8 cellular contexts compared by ENCODE assay signal in the genomic region with DNA sequence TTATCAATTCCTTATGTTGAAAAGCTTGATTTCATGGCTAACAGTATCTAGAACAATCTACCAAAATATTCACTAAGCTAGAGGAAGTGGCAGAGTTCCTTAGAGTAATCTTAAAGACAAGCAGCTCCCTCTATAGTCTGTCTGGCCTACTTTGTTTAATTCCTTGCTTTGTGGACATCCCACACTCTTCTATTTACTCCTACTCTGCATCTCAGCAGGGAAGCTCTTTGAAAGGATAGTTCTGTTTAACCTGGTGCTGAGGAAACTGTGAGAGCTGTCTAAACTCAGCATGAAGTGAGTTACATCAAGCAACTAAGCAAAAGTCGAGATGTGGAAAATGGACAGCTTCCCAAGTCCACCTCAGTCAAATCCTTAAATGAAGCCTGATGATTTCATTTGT. TPM values are rescaled to one million over a fixed set of nuclear protein-coding genes. Genes with fewer than 3 reads are reported as not detected.
DNase-seq lines count a peak whose midpoint lies in the region; ATAC-seq and TF ChIP-seq lines count a peak whose summit lies in the region.

No MANE protein-coding gene starts in this region.

- H3K4me3 ChIP-seq in HEK293 (ENCODE audit: low read depth, low read length) = no peak overlapping the region
- H3K4me3 ChIP-seq in dorsolateral prefrontal cortex = peak overlapping the region in 4 of 59 donors; percentile 2 to 15 (median 9)

- H3K4me1 ChIP-seq in HEK293 (ENCODE audit: control insufficient read depth, insufficient read depth, low read length) = peaks cover 19% of the 10 kb centered on the region

- H3K27ac ChIP-seq in HEK293 (ENCODE audit: extremely low read depth, low read depth, low read length) (no peak overlapping the region), dorsolateral prefrontal cortex (peak overlapping the region in 7 of 59 donors; percentile 1 to 37 (median 10))

- POLR2A ChIA-PET in HEK293 (lab: Yijun Ruan, JAX) = interaction anchor here (0.8 to 2.2 kb wide), 5 partner anchors 70 to 220 kb away, joined by 3 to 17 read pairs (median 3); partner anchors contain the start of gene TRAF3IP2

- peak; percentile 31 for DNase-seq in NCI-H1092 treated with DMSO at 0.1 percent for 48 hours (lab: John Stamatoyannopoulos, UW)
- no peak for DNase-seq in NCI-H1092 (lab: John Stamatoyannopoulos, UW)
- peak; percentile 60 for DNase-seq in NCI-H82 treated with DMSO at 0.1 percent for 48 hours (lab: John Stamatoyannopoulos, UW; ENCODE audit: unreplicated experiment)
- DNase-seq in dorsolateral prefrontal cortex = no peak
- DNase-seq in nephron progenitor cell = no peak
- no peak for DNase-seq in ecto neural progenitor cell (ENCODE audit: low spot score)

- intact Hi-C loops in dorsolateral prefrontal cortex (cut with DNase I) = no loop called here

- no peaks in the 10 kb centered on the region for H3K36me3 ChIP-seq in HEK293 (ENCODE audit: control insufficient read depth in 2 of 2, insufficient read depth in 1 of 2, low read length in 2 of 2)

- H3K9me3 Mint-ChIP-seq in nephron progenitor cell = no peaks in the 10 kb centered on the region

- H3K4me1 Mint-ChIP-seq in nephron progenitor cell = peaks cover 47% of the 10 kb centered on the region

- H3K27ac Mint-ChIP-seq in nephron progenitor cell = no peak overlapping the region

- H3K36me3 Mint-ChIP-seq in nephron progenitor cell (ENCODE audit: low read depth) = no peaks in the 10 kb centered on the region

- TF ChIP-seq CTCF in HEK293 (tag by site-specific recombination; IDR thresholded peaks at IDR 0.05) (no peak), dorsolateral prefrontal cortex (IDR thresholded peaks at IDR 0.05 in 54 of 56, conservative IDR thresholded peaks at IDR 0.05 in 2 of 56; ENCODE audit: low read depth in 1 of 56, partially characterized antibody in 56 of 56) (peak in 47 of 56 donors; percentile 10 to 64 (median 42)), nephron progenitor cell (IDR thresholded peaks at IDR 0.05) (no peak)

- no peak for ATAC-seq in HG03135 (IDR thresholded peaks at IDR 0.05; ENCODE audit: unreplicated experiment)

- no peaks in the 10 kb centered on the region for H3K9me3 ChIP-seq in HEK293 (ENCODE audit: control insufficient read depth, insufficient read depth, low read depth, low read length)

- H3K27me3 Mint-ChIP-seq in nephron progenitor cell (ENCODE audit: low read depth, poor library complexity) = no peaks in the 10 kb centered on the region

- H3K4me3 Mint-ChIP-seq in nephron progenitor cell = peak overlapping the region; percentile 34

- CTCF ChIA-PET in HEK293 (lab: Yijun Ruan, JAX) = interaction anchor here (0.6 to 2.3 kb wide), 42 partner anchors 8 to 560 kb away, joined by 3 to 26 read pairs (median 4); partner anchors contain the start of gene TRAF3IP2

- H3K27me3 ChIP-seq in dorsolateral prefrontal cortex = no peaks in the 10 kb centered on the region

TF ChIP-seq in HEK293, 187 proteins besides CTCF, POLR2A, EP300 and RAD21 (continues in another document):
- TF ChIP-seq ZNF596 (tag by site-specific recombination; IDR thresholded peaks at IDR 0.05) (peak; percentile 58), ZIC2 (tag by site-specific recombination; IDR thresholded peaks at IDR 0.05) (peak; percentile 99), ZBTB17 (tag by site-specific recombination; IDR thresholded peaks at IDR 0.05) (peak; percentile 58; the same call in 1 of the 2 replicates), ZNF843 (tag by site-specific recombination; IDR thresholded peaks at IDR 0.05) (peak; percentile 83), ZNF473 (tag by site-specific recombination; IDR thresholded peaks at IDR 0.05) (no peak), HIC1 (tag by site-specific recombination; IDR thresholded peaks at IDR 0.05) (0 out of 2 replicates have a peak, but pooled peaks have one; percentile 24), KLF10 (tag by site-specific recombination; IDR thresholded peaks at IDR 0.05) (0 out of 2 replicates have a peak, but pooled peaks have one; percentile 20), ZNF561 (tag by site-specific recombination; IDR thresholded peaks at IDR 0.05; ENCODE audit: borderline replicate concordance) (peak; percentile 66), ZNF184 (tag by site-specific recombination; IDR thresholded peaks at IDR 0.05) (0 out of 2 replicates have a peak, but pooled peaks have one; percentile 22), ZNF747 (tag by site-specific recombination; IDR thresholded peaks at IDR 0.05) (no peak), TCF7L2 (IDR thresholded peaks at IDR 0.05; ENCODE audit: borderline replicate concordance, low read depth, low read length) (peak; percentile 59; the same call in 1 of the 2 replicates), EGR2 (tag by site-specific recombination; IDR thresholded peaks at IDR 0.05; ENCODE audit: low read depth) (peak; percentile 80), PRDM1 (tag by site-specific recombination; IDR thresholded peaks at IDR 0.05) (peak; percentile 75), OSR2 (tag by site-specific recombination; IDR thresholded peaks at IDR 0.05) (peak; percentile 73), HOXD13 (CRISPR knock-in tag; IDR thresholded peaks at IDR 0.05; ENCODE audit: borderline replicate concordance) (no peak), ZNF350 (tag by site-specific recombination; IDR thresholded peaks at IDR 0.05) (no peak), ZBTB8A (tag by site-specific recombination; IDR thresholded peaks at IDR 0.05) (no peak)
- TF ChIP-seq, protein P1, sequence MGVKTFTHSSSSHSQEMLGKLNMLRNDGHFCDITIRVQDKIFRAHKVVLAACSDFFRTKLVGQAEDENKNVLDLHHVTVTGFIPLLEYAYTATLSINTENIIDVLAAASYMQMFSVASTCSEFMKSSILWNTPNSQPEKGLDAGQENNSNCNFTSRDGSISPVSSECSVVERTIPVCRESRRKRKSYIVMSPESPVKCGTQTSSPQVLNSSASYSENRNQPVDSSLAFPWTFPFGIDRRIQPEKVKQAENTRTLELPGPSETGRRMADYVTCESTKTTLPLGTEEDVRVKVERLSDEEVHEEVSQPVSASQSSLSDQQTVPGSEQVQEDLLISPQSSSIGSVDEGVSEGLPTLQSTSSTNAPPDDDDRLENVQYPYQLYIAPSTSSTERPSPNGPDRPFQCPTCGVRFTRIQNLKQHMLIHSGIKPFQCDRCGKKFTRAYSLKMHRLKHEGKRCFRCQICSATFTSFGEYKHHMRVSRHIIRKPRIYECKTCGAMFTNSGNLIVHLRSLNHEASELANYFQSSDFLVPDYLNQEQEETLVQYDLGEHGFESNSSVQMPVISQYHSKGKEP (tag by site-specific recombination; IDR thresholded peaks at IDR 0.05) = peak; percentile 79
- TF ChIP-seq, protein P2, sequence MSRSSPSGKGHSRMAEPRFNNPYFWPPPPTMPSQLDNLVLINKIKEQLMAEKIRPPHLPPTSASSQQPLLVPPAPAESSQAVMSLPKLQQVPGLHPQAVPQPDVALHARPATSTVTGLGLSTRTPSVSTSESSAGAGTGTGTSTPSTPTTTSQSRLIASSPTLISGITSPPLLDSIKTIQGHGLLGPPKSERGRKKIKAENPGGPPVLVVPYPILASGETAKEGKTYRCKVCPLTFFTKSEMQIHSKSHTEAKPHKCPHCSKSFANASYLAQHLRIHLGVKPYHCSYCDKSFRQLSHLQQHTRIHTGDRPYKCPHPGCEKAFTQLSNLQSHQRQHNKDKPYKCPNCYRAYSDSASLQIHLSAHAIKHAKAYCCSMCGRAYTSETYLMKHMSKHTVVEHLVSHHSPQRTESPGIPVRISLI (tag by site-specific recombination; IDR thresholded peaks at IDR 0.05) = no peak
- TF ChIP-seq, protein P3, sequence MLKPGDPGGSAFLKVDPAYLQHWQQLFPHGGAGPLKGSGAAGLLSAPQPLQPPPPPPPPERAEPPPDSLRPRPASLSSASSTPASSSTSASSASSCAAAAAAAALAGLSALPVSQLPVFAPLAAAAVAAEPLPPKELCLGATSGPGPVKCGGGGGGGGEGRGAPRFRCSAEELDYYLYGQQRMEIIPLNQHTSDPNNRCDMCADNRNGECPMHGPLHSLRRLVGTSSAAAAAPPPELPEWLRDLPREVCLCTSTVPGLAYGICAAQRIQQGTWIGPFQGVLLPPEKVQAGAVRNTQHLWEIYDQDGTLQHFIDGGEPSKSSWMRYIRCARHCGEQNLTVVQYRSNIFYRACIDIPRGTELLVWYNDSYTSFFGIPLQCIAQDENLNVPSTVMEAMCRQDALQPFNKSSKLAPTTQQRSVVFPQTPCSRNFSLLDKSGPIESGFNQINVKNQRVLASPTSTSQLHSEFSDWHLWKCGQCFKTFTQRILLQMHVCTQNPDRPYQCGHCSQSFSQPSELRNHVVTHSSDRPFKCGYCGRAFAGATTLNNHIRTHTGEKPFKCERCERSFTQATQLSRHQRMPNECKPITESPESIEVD (tag by site-specific recombination; IDR thresholded peaks at IDR 0.05) = peak; percentile 92

RNA-seq across cellular contexts. Expression of gene REV3L, which starts 4.3 kb away (rescaled TPM):
- total RNA-seq in dorsolateral prefrontal cortex = 10 to 100 TPM; 34.5 to 90.2 (median 58.2) TPM

Comparison
In these comparisons a context has a peak if more than half of its experiments do, and no peak if none do; other contexts are left out.
1. DNase-seq: peak in NCI-H1092 treated with DMSO at 0.1 percent for 48 hours (single experiment) and NCI-H82 treated with DMSO at 0.1 percent for 48 hours (single experiment); none in NCI-H1092 (single experiment), dorsolateral prefrontal cortex (0 of 10), nephron progenitor cell (single experiment) and ecto neural progenitor cell (single experiment).
2. CTCF ChIP-seq: peak in dorsolateral prefrontal cortex (47 of 56); none in HEK293 (single experiment) and nephron progenitor cell (single experiment).